ENCODE assay signal across 7 cellular contexts in the genomic region with DNA sequence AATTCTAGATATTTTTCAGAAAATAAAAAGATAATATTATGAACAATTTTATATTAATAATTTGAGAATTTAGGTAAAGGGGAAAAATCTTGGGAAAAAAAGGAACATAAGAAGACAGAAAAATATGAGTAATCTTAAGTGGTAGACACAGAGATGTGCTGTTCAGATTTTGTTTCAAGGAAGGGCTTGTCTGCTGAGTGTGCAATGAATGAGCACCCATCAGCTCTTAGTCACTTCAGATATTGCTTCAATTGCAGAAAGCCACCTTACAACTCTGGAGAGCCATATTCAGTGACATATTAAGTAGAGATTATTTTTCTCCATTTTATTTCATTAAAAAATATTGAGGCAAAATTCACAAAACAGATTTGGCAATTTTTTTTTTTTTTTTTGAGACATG.
"Had no signal": no experiment of that assay in that cellular context is flagged by ENCODE, and none has a peak within 500 bp of the region (broad histone marks: within the 10 kb centered on the region; RNA-seq: fewer than 3 reads in every experiment).

No MANE protein-coding gene starts in this region.

- H3K4me3 ChIP-seq: K562 had no signal

- DNase-seq: GOT3, H9, HCEC 1CT, IMR-90, KG1 had no signal

- ATAC-seq: K562 had no signal

- H3K27ac ChIP-seq: HL-60 had no signal
